ENCODE assay signal across 34 cellular contexts in the genomic region with DNA sequence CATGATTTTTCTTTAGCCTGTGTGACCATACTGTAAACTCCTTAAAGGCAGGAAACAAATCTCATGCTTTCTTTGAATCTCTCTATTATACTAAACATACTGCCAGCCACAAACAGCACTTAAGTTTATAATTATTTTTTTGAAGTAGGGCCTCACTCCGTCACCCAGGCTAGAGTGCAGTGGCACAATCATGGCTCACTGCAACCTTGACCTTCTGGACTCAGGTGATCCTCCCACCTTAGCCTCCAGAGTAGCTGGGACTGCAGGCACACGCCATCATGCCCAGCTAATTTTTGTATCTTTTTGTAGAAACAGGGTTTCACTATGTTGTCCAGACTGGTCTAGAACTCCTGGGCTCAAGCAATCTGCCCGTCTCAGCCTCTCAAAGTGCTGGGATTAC. TPM values are rescaled to one million over a fixed set of nuclear protein-coding genes. Genes with fewer than 3 reads are reported as not detected.
"Had no signal": no experiment of that assay in that cellular context is flagged by ENCODE, and none has a peak within 500 bp of the region (broad histone marks: within the 10 kb centered on the region; RNA-seq: fewer than 3 reads in every experiment).

No MANE protein-coding gene starts in this region.

- H3K27me3 ChIP-seq: ascending aorta had no signal

- H3K4me3 ChIP-seq: ascending aorta, cardiac muscle cell had no signal

- H3K4me1 ChIP-seq: ascending aorta had no signal

- FAIRE-seq: bronchial epithelial cell, TTC549 had no signal

- H3K36me3 ChIP-seq: ascending aorta, cardiac muscle cell had no signal

- H3K27ac ChIP-seq: ascending aorta, cardiac muscle cell, VCaP had no signal

- H3K9me3 ChIP-seq: ascending aorta had no signal

- DNase-seq: activated B cell treated with CpG ODN at 0.5 μM for 24 hours; activated CD4-positive, alpha-beta memory T cell treated with anti-CD3 and anti-CD28 coated beads for 36 hours; activated CD4-positive, alpha-beta T cell treated with anti-CD3 and anti-CD28 coated beads for 4 hours; activated CD4-positive, alpha-beta T cell treated with anti-CD3 and anti-CD28 coated beads, Interleukin-2, amount 10 ng/mL, durations not matched to agents 24 days and 14 days; activated CD4-positive, alpha-beta T cell treated with anti-CD3 and anti-CD28 coated beads, Interleukin-2, amount 50 U/mL, for 1 hour; activated CD4-positive, alpha-beta T cell treated with anti-CD3 and anti-CD28 coated beads, Interleukin-2, amount 50 U/mL, for 4 hours; activated CD4-positive, CD25-positive, alpha-beta regulatory T cell treated with anti-CD3 and anti-CD28 coated beads, Interleukin-2, amount 50 U/mL, for 72 hours; activated CD8-positive, alpha-beta memory T cell treated with anti-CD3 and anti-CD28 coated beads, Interleukin-2, amount 50 U/mL, for 4 hours; activated CD8-positive, alpha-beta T cell treated with anti-CD3 and anti-CD28 coated beads for 36 hours; activated effector memory CD4-positive, alpha-beta T cell treated with Interleukin-2 at 50 U/mL for 16 hours; activated gamma-delta T cell; activated naive CD4-positive, alpha-beta T cell treated with anti-CD3 and anti-CD28 coated beads, Interleukin-2, amount 10 ng/mL, durations not matched to agents 7 days and 5 days; activated naive CD4-positive, alpha-beta T cell treated with Interleukin-2 at 50 U/mL for 16 hours; activated naive CD8-positive, alpha-beta T cell treated with anti-CD3 and anti-CD28 coated beads, Interleukin-2, amount 10 ng/mL, durations not matched to agents 7 days and 5 days; activated naive CD8-positive, alpha-beta T cell treated with anti-CD3 and anti-CD28 coated beads, Interleukin-2, amount 50 U/mL, for 24 hours; activated T-cell treated with anti-CD3 and anti-CD28 coated beads for 4 hours; activated T-cell treated with anti-CD3 and anti-CD28 coated beads, Interleukin-2, amount 50 U/mL, for 1 hour; activated T-cell treated with anti-CD3 and anti-CD28 coated beads, Interleukin-2, amount 50 U/mL, for 4 hours; amygdala; anterior cingulate cortex; caudate nucleus; cerebellar nuclear complex; T-cell; T-helper 17 cell had no signal

- ATAC-seq: activated CD8-positive, alpha-beta T cell treated with anti-CD3 and anti-CD28 coated beads for 36 hours; activated naive CD8-positive, alpha-beta T cell treated with anti-CD3 and anti-CD28 coated beads, Interleukin-2, amount 50 U/mL, for 24 hours; activated T-cell treated with anti-CD3 and anti-CD28 coated beads, Interleukin-2, amount 50 U/mL, for 4 hours; T-cell; T-helper 17 cell had no signal

RNA-seq across cellular contexts. Expression of gene SLITRK3, which starts 14.5 kb away (rescaled TPM):
- total RNA-seq: activated B cell treated with CpG ODN at 0.5 μM for 24 hours; activated CD4-positive, alpha-beta memory T cell treated with anti-CD3 and anti-CD28 coated beads for 36 hours; activated CD4-positive, alpha-beta T cell treated with anti-CD3 and anti-CD28 coated beads, Interleukin-2, amount 10 ng/mL, durations not matched to agents 24 days and 14 days; activated CD8-positive, alpha-beta memory T cell treated with anti-CD3 and anti-CD28 coated beads for 36 hours; activated CD8-positive, alpha-beta T cell treated with anti-CD3 and anti-CD28 coated beads for 36 hours; activated naive CD8-positive, alpha-beta T cell treated with anti-CD3 and anti-CD28 coated beads, Interleukin-2, amount 10 ng/mL, durations not matched to agents 7 days and 5 days; activated T-cell treated with anti-CD3 and anti-CD28 coated beads, Interleukin-2, amount 50 U/mL, for 4 hours; activated T-helper 2 cell treated with anti-CD3 and anti-CD28 coated beads, Interferon-gamma antibody, Interleukin-2, Interleukin-4, amounts not matched to agents 10 μg/mL and 5 μg/mL and 100 μg/mL, durations not matched to agents 14 hours and 24 hours and 36 hours; ascending aorta; chondrocyte; T-cell; T-helper 1 cell treated with Interleukin-12 subunit alpha and Interleukin-12 subunit beta and Interleukin-4 antibody, amounts not matched to agents 30 ng/mL and 1 ng/mL, for 36 hours; T-helper 17 cell; T-helper 2 cell treated with Interferon-gamma antibody and Interleukin-4, amounts not matched to agents 100 ng/mL and 5 ng/mL, for 36 hours had no signal
- polyA plus RNA-seq: cardiac muscle cell had no signal
